Comparison of ENCODE assay signal across 12 cellular contexts in the genomic region with DNA sequence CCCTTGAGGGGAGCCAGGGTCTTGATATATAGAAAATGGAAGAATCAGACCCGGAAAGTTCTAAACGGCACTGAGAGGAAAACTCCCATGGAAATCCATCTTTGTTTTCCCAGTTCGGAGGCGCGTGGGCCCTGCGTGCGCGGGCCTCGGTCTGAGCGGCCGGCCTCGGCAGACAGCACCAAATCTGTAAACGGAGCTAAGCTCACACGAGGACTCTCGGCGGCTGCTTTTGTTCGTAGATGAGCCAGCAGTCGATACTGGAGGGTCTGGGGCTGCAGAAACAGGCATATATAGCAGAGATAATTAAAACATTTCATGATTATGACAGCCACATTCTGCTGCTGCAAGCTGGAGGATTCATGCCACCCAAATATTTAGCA.
DNase-seq lines count a peak whose midpoint lies in the region; ATAC-seq and TF ChIP-seq lines count a peak whose summit lies in the region.
"Had no signal": no experiment of that assay in that cellular context is flagged by ENCODE, and none has a peak within 500 bp of the region (broad histone marks: within the 10 kb centered on the region; RNA-seq: fewer than 3 reads in every experiment).

No MANE protein-coding gene starts in this region.

- DNase-seq in WTC11 (ENCODE audit: low spot score) = peak; percentile 10
- peak; percentile 70 for DNase-seq in cardiac septum (ENCODE audit: low spot score)
- peak; percentile 59 for DNase-seq in sciatic nerve (ENCODE audit: low spot score)
- DNase-seq in NCI-H2081 treated with DMSO at 0.1 percent for 48 hours (lab: John Stamatoyannopoulos, UW) = no peak
- DNase-seq in stimulated activated naive B cell treated with anti-CD40 and anti-IgM and Interleukin-4, amounts not matched to agents 10 μg/mL and 1 μg/mL and 100 μg/mL, for 72 hours = no peak
- no peak for DNase-seq in GM19238 (ENCODE audit: insufficient read length, low spot score)
- DNase-seq: activated CD8-positive, alpha-beta T cell treated with anti-CD3 and anti-CD28 coated beads, Interleukin-2, amount 10 ng/mL, durations not matched to agents 7 days and 5 days; PC-9 had no signal

- POLR2A ChIA-PET in WTC11 (lab: Charles Lee) = interaction anchor here (0.6 to 1.8 kb wide), 2 partner anchors 76 to 466 kb away, joined by 4 to 5 read pairs; no protein-coding TSS in a partner anchor

- CTCF ChIA-PET in WTC11 (lab: Charles Lee) = interaction anchor here (1.3 to 2.8 kb wide), 3 partner anchors 12 to 87 kb away, joined by 3 to 13 read pairs (median 10); no protein-coding TSS in a partner anchor

- H3K4me1 Mint-ChIP-seq in WTC11 = peaks cover 17% of the 10 kb centered on the region
- H3K4me1 Mint-ChIP-seq in stimulated activated naive B cell treated with anti-CD40 and anti-IgM and Interleukin-4, amounts not matched to agents 10 μg/mL and 1 μg/mL and 100 μg/mL, for 72 hours = peaks cover 2 to 8% of the 10 kb centered on the region in 2 donors

- peak overlapping the region; percentile 100 for H3K27ac ChIP-seq in C4-2B
- H3K27ac ChIP-seq: KMS-11, PC-9 had no signal

- no peak for TF ChIP-seq CTCF in C4-2B (conservative IDR thresholded peaks at IDR 0.05)
- no peak for TF ChIP-seq CTCF in WTC11 (IDR thresholded peaks at IDR 0.05)

- H3K27me3 Mint-ChIP-seq in WTC11 (ENCODE audit: low read depth) = no peaks in the 10 kb centered on the region
- H3K27me3 Mint-ChIP-seq in stimulated activated naive B cell treated with anti-CD40 and anti-IgM and Interleukin-4, amounts not matched to agents 10 μg/mL and 1 μg/mL and 100 μg/mL, for 72 hours = no peaks in the 10 kb centered on the region
- H3K27me3 Mint-ChIP-seq: central memory CD8-positive, alpha-beta T cell had no signal

- no peaks in the 10 kb centered on the region for H3K9me3 Mint-ChIP-seq in WTC11
- H3K9me3 Mint-ChIP-seq in stimulated activated naive B cell treated with anti-CD40 and anti-IgM and Interleukin-4, amounts not matched to agents 10 μg/mL and 1 μg/mL and 100 μg/mL, for 72 hours = no peaks in the 10 kb centered on the region
- H3K9me3 Mint-ChIP-seq: central memory CD8-positive, alpha-beta T cell had no signal

- ATAC-seq in WTC11 (no peak), sciatic nerve (no peak), HG02798 (IDR thresholded peaks at IDR 0.05; ENCODE audit: poor library complexity, unreplicated experiment) (no peak)
- no peak for ATAC-seq in stimulated activated naive B cell treated with anti-CD40 and anti-IgM and Interleukin-4, amounts not matched to agents 10 μg/mL and 1 μg/mL and 100 μg/mL, for 72 hours (replicated peaks)
- ATAC-seq: activated CD8-positive, alpha-beta T cell treated with anti-CD3 and anti-CD28 coated beads, Interleukin-2, amount 10 ng/mL, durations not matched to agents 7 days and 5 days had no signal

- no peaks in the 10 kb centered on the region for H3K36me3 Mint-ChIP-seq in WTC11
- H3K36me3 Mint-ChIP-seq in stimulated activated naive B cell treated with anti-CD40 and anti-IgM and Interleukin-4, amounts not matched to agents 10 μg/mL and 1 μg/mL and 100 μg/mL, for 72 hours = peaks cover 5 to 15% of the 10 kb centered on the region in 2 donors

- intact Hi-C loops in cardiac septum (cut with DNase I) (no loop called here), sciatic nerve (cut with DNase I) (no loop called here)

- 0 out of 2 replicates have a peak overlapping the region, but pooled peaks have one; percentile 68 for H3K27ac Mint-ChIP-seq in WTC11
- no peak overlapping the region for H3K27ac Mint-ChIP-seq in stimulated activated naive B cell treated with anti-CD40 and anti-IgM and Interleukin-4, amounts not matched to agents 10 μg/mL and 1 μg/mL and 100 μg/mL, for 72 hours
- H3K27ac Mint-ChIP-seq: activated CD8-positive, alpha-beta T cell treated with anti-CD3 and anti-CD28 coated beads, Interleukin-2, amount 10 ng/mL, durations not matched to agents 7 days and 5 days had no signal

- H3K4me3 Mint-ChIP-seq in WTC11 = no peak overlapping the region
- H3K4me3 Mint-ChIP-seq in stimulated activated naive B cell treated with anti-CD40 and anti-IgM and Interleukin-4, amounts not matched to agents 10 μg/mL and 1 μg/mL and 100 μg/mL, for 72 hours = no peak overlapping the region
- H3K4me3 Mint-ChIP-seq: activated CD8-positive, alpha-beta T cell treated with anti-CD3 and anti-CD28 coated beads, Interleukin-2, amount 10 ng/mL, durations not matched to agents 7 days and 5 days; central memory CD8-positive, alpha-beta T cell had no signal

TF ChIP-seq in WTC11, 78 proteins besides CTCF, POLR2A, EP300 and RAD21:
- TF ChIP-seq, protein P1, sequence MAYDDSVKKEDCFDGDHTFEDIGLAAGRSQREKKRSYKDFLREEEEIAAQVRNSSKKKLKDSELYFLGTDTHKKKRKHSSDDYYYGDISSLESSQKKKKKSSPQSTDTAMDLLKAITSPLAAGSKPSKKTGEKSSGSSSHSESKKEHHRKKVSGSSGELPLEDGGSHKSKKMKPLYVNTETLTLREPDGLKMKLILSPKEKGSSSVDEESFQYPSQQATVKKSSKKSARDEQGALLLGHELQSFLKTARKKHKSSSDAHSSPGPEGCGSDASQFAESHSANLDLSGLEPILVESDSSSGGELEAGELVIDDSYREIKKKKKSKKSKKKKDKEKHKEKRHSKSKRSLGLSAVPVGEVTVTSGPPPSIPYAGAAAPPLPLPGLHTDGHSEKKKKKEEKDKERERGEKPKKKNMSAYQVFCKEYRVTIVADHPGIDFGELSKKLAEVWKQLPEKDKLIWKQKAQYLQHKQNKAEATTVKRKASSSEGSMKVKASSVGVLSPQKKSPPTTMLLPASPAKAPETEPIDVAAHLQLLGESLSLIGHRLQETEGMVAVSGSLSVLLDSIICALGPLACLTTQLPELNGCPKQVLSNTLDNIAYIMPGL (CRISPR knock-in tag; IDR thresholded peaks at IDR 0.05) = no peak

Comparison
In these comparisons a context has a peak if more than half of its experiments do, and no peak if none do; other contexts are left out.
1. DNase-seq: peak in WTC11 (single experiment), cardiac septum (single experiment) and sciatic nerve (single experiment); none in NCI-H2081 treated with DMSO at 0.1 percent for 48 hours (single experiment), stimulated activated naive B cell treated with anti-CD40 and anti-IgM and Interleukin-4, amounts not matched to agents 10 μg/mL and 1 μg/mL and 100 μg/mL, for 72 hours (single experiment) and GM19238 (single experiment).